7 cellular contexts compared by ENCODE assay signal in genomic region chr2:241293378-241293797, GRCh38. TPM values are rescaled to one million over a fixed set of nuclear protein-coding genes. Genes with fewer than 3 reads are reported as not detected.
DNase-seq lines count a peak whose midpoint lies in the region; ATAC-seq and TF ChIP-seq lines count a peak whose summit lies in the region.
"Not testable (repeated sequence)": the region's sequence is repeated elsewhere in the genome, so short reads cannot be mapped to it uniquely, and the experiment has no call there.

No MANE protein-coding gene starts in this region.

- not testable (repeated sequence) for BruUV-seq in Panc1 (replicated peaks; lab: Mats Ljungman, UMichigan)

- H3K27me3 Mint-ChIP-seq in HFFc6 (ENCODE audit: insufficient read depth) = not testable (repeated sequence)

- H3K4me3 Mint-ChIP-seq in HFFc6 = not testable (repeated sequence)

- not testable (repeated sequence) for H3K9me3 Mint-ChIP-seq in HFFc6

- CTCF ChIA-PET in Panc1 (lab: Charles Lee) = not testable (repeated sequence)

- POLR2A ChIA-PET in Panc1 (lab: Charles Lee) = interaction anchor here (0.8 kb wide), 1 partner anchor 22 kb away, joined by 4 read pairs; the partner anchor contains the start of genes HDLBP and SEPTIN2

- H3K9me3 ChIP-seq in Panc1 (ENCODE audit: control insufficient read depth, insufficient read depth, low read depth, low read length); psoas muscle: not testable (repeated sequence)

- H3K4me1 ChIP-seq in Panc1 (ENCODE audit: control insufficient read depth, insufficient read depth, low read length) = not testable (repeated sequence)
- H3K4me1 ChIP-seq in psoas muscle = peaks cover 47% of the 10 kb centered on the region

- H3K36me3 ChIP-seq in Panc1 (ENCODE audit: control insufficient read depth, insufficient read depth, low read length); brain microvascular endothelial cell (replicated peaks); psoas muscle (ENCODE audit: insufficient read depth in 1 of 2, low read depth in 1 of 2): not testable (repeated sequence)

- intact Hi-C loops in Panc1 (cut with micrococcal nuclease; ENCODE audit: unreplicated experiment); psoas muscle (cut with DNase I): not testable (repeated sequence)

- H3K4me3 ChIP-seq in Panc1 (ENCODE audit: low read depth in 2 of 2, low read length in 2 of 2); brain microvascular endothelial cell (ENCODE audit: low read depth, low read length); fibroblast of mammary gland (ENCODE audit: control insufficient read depth, low read depth, low read length); psoas muscle: not testable (repeated sequence)

- DNase-seq in EH (ENCODE audit: low read depth) = peak; percentile 47
- peak; percentile 32 for DNase-seq in HFFc6
- not testable (repeated sequence) for DNase-seq in Panc1 (ENCODE audit: low read depth, low spot score); left lobe of liver (ENCODE audit: low spot score); psoas muscle
- DNase-seq in brain microvascular endothelial cell = peak; percentile 51
- DNase-seq in fibroblast of mammary gland (ENCODE audit: low read depth) = peak; percentile 68

- H3K36me3 Mint-ChIP-seq in HFFc6 (ENCODE audit: low read depth) = peaks cover 18% of the 10 kb centered on the region

- in situ Hi-C loops in Panc1 (cut with HindIII; ENCODE audit: low pct_unique_long_range_greater_than_20kb, low sequenced_read_pairs); brain microvascular endothelial cell (cut with HindIII; ENCODE audit: low pct_ligation_motif_present, low sequenced_read_pairs): not testable (repeated sequence)

- WGBS in psoas muscle, 3 donors = 87 to 91% (median 88%) methylated on average over 7 of the region's 7 CpGs

- H3K27me3 ChIP-seq in Panc1 (ENCODE audit: control insufficient read depth, insufficient read depth, low read length); brain microvascular endothelial cell (replicated peaks); psoas muscle (ENCODE audit: insufficient read depth in 3 of 3, low read length in 2 of 3): not testable (repeated sequence)

- H3K4me1 Mint-ChIP-seq in HFFc6 (ENCODE audit: low read depth) = peaks cover 68% of the 10 kb centered on the region

- not testable (repeated sequence) for TF ChIP-seq CTCF in HFFc6 (IDR thresholded peaks at IDR 0.05); Panc1 (IDR thresholded peaks at IDR 0.05); brain microvascular endothelial cell (IDR thresholded peaks at IDR 0.05; ENCODE audit: low read depth, low read length, missing control alignments); fibroblast of mammary gland (conservative IDR thresholded peaks at IDR 0.05; ENCODE audit: control insufficient read depth, insufficient read depth, low read depth, low read length); psoas muscle (IDR thresholded peaks at IDR 0.05)

- H3K27ac ChIP-seq in Panc1 (ENCODE audit: low read length); brain microvascular endothelial cell; psoas muscle: not testable (repeated sequence)

- H3K27ac Mint-ChIP-seq in HFFc6 = not testable (repeated sequence)

- ATAC-seq in Panc1 = 0 out of 2 replicates have a peak, but pooled peaks have one; percentile 30
- peak; percentile 70 for ATAC-seq in left lobe of liver
- peak in 3 of 4 donors; percentile 26 to 57 (median 26) for ATAC-seq in psoas muscle

RNA-seq across cellular contexts. Expression of gene HDLBP, which starts 22.1 kb away (rescaled TPM):
- total RNA-seq in HFFc6 (2021; fragmentation: NEBNext Ultra II Directional; extraction: Animal tissue kit (Norgen Biotek cat#: 25700)) = 1,000 to 10,000 TPM in 5 of 6 experiments, 100 to 1,000 TPM in 1; 991 to 1,153 (median 1,104) TPM
- total RNA-seq in Panc1 (2021; ENCODE audit: unreplicated experiment) (656 TPM), left lobe of liver (490 TPM), psoas muscle (100 to 1,000 TPM; 349 to 526 (median 469) TPM)
- polyA plus RNA-seq in Panc1 (2012; ENCODE audit: insufficient read length) = 717 TPM
- 100 to 1,000 TPM; 264 to 421 (median 283) TPM for polyA plus RNA-seq in psoas muscle

RNA-seq across cellular contexts. Expression of gene SEPTIN2, which starts 22.3 kb away (rescaled TPM):
- 100 to 1,000 TPM; 399 to 468 (median 441) TPM for total RNA-seq in HFFc6 (2021; fragmentation: NEBNext Ultra II Directional; extraction: Animal tissue kit (Norgen Biotek cat#: 25700))
- total RNA-seq in Panc1 (2021; ENCODE audit: unreplicated experiment) (303 TPM), left lobe of liver (74.5 TPM), psoas muscle (100 to 1,000 TPM in 3 of 4 donors, 10 to 100 TPM in 1; 86.4 to 161 (median 126) TPM)
- polyA plus RNA-seq in Panc1 (2012; ENCODE audit: insufficient read length) = 243 TPM
- 100 to 1,000 TPM in 1 of 3 donors, 10 to 100 TPM in 2; 68.8 to 122 (median 90.0) TPM for polyA plus RNA-seq in psoas muscle
